In the genomic region with DNA sequence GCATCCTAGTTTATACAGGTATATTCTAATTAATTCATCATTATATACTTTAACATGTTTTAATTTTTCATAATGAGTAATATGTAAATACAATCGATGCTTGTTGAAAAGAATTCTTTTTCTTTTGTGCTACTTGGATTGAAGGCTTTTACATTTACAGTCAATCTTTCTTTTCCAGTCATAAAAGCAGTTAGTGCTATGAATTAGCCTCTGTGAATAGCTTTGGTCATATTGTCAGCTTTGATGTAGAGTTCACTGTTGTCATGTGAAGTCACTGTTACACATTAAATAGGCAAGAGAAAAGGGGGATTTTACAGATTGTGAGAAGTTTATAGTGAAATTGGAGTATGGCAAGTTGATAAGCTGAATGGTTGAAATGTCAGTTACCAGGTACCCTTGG, we compare ENCODE assay signal across 16 cellular contexts.
"Had no signal": no experiment of that assay in that cellular context is flagged by ENCODE, and none has a peak within 500 bp of the region (broad histone marks: within the 10 kb centered on the region; RNA-seq: fewer than 3 reads in every experiment).

No MANE protein-coding gene starts in this region.

- H3K27ac ChIP-seq: coronary artery, neutrophil, skin epidermis, tibial artery, uterus had no signal

- H3K4me3 ChIP-seq: coronary artery, skin epidermis, tibial artery, uterus had no signal

- H3K9me3 ChIP-seq: neutrophil, tibial artery, uterus had no signal

- H3K36me3 ChIP-seq: neutrophil, tibial artery, uterus had no signal

- DNase-seq: activated CD4-positive, alpha-beta T cell treated with anti-CD3 and anti-CD28 coated beads, Interleukin-2, amount 50 U/mL, for 48 hours; activated CD4-positive, CD25-positive, alpha-beta regulatory T cell treated with anti-CD3 and anti-CD28 coated beads, Interleukin-2, amount 50 U/mL, for 72 hours; caudate nucleus; effector CD4-positive, alpha-beta T cell; foreskin melanocyte; head of caudate nucleus; islet precursor cell; retina; stimulated activated CD4-positive, alpha-beta T cell treated with anti-CD3 and anti-CD28 coated beads, Interleukin-4, amount 100 ng/mL, for 4 hours; tibial artery; uterus had no signal

- FAIRE-seq: astrocyte had no signal

- ATAC-seq: left lobe of liver had no signal

- H3K4me1 ChIP-seq: uterus had no signal

- H3K27me3 ChIP-seq: neutrophil, tibial artery, uterus had no signal
